In the genomic region with DNA sequence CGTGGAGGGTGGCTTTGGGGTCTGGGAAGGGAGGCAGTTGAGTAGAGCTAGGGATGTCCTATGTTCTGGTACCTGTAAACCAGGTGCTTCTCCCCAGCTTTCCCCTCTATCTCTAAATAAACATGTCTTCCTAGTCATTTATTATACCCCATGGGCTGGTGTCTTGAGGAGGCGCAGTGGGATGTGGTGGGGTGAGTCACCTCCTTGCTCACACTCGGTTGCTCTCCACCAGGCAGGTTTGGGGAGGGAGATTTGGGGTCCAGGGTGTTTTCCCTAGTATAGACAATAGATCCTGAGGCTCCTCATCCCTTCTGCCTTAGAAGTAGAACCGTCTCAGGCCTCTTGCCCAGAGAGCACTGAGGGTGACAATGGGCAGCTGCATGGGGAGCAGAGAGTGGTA, we compare ENCODE assay signal across 15 cellular contexts. TPM values are rescaled to one million over a fixed set of nuclear protein-coding genes. Genes with fewer than 3 reads are reported as not detected.
DNase-seq lines count a peak whose midpoint lies in the region; ATAC-seq and TF ChIP-seq lines count a peak whose summit lies in the region.
"Had no signal": no experiment of that assay in that cellular context is flagged by ENCODE, and none has a peak within 500 bp of the region (broad histone marks: within the 10 kb centered on the region; RNA-seq: fewer than 3 reads in every experiment).

No MANE protein-coding gene starts in this region.

- CTCF ChIA-PET in activated CD8-positive, alpha-beta memory T cell treated with anti-CD3 and anti-CD28 coated beads, Interleukin-2, amount 10 ng/mL, durations not matched to agents 7 days and 5 days (lab: Charles Lee), result interaction anchor here (1.1 to 12.6 kb wide), 4 partner anchors 15 to 211 kb away, joined by 3 to 177 read pairs (median 55); no protein-coding TSS in a partner anchor

- TF ChIP-seq POLR2A in NB4 (IDR thresholded peaks at IDR 0.05; ENCODE audit: extremely low read depth, insufficient read length), result no peak

- TF ChIP-seq CTCF in NB4 (IDR thresholded peaks at IDR 0.05; ENCODE audit: low read depth, low read length) (no peak), progenitor cell of endocrine pancreas (IDR thresholded peaks at IDR 0.05; ENCODE audit: unreplicated experiment) (no peak), glutamatergic neuron (IDR thresholded peaks at IDR 0.05; ENCODE audit: partially characterized antibody, unreplicated experiment) (no peak)

- peak overlapping the region; percentile 89 for H3K4me3 Mint-ChIP-seq in activated CD8-positive, alpha-beta memory T cell treated with anti-CD3 and anti-CD28 coated beads, Interleukin-2, amount 10 ng/mL, durations not matched to agents 7 days and 5 days
- peak overlapping the region; percentile 76 to 82 for H3K4me3 Mint-ChIP-seq in effector memory CD8-positive, alpha-beta T cell
- no peak overlapping the region for H3K4me3 Mint-ChIP-seq in progenitor cell of endocrine pancreas (ENCODE audit: low read depth)
- no peak overlapping the region for H3K4me3 Mint-ChIP-seq in glutamatergic neuron (ENCODE audit: unreplicated experiment)
- H3K4me3 Mint-ChIP-seq: neural crest cell had no signal

- no peak overlapping the region for H3K4me3 ChIP-seq in NB4 (ENCODE audit: low read depth, low read length)
- H3K4me3 ChIP-seq: dorsolateral prefrontal cortex, skin epidermis had no signal

- no peak for ATAC-seq in activated CD8-positive, alpha-beta memory T cell treated with anti-CD3 and anti-CD28 coated beads, Interleukin-2, amount 10 ng/mL, durations not matched to agents 7 days and 5 days
- peak; percentile 22 for ATAC-seq in effector memory CD8-positive, alpha-beta T cell (replicated peaks)

- peaks cover 79% of the 10 kb centered on the region for H3K4me1 Mint-ChIP-seq in activated CD8-positive, alpha-beta memory T cell treated with anti-CD3 and anti-CD28 coated beads, Interleukin-2, amount 10 ng/mL, durations not matched to agents 7 days and 5 days
- H3K4me1 Mint-ChIP-seq in effector memory CD8-positive, alpha-beta T cell (ENCODE audit: low read depth in 2 of 2), result peaks cover 73 to 76% of the 10 kb centered on the region in 2 donors
- H3K4me1 Mint-ChIP-seq in progenitor cell of endocrine pancreas (ENCODE audit: low read depth) (peaks cover 15% of the 10 kb centered on the region), glutamatergic neuron (ENCODE audit: low read depth, unreplicated experiment) (peaks cover 18% of the 10 kb centered on the region)

- peaks cover 3% of the 10 kb centered on the region for H3K27me3 Mint-ChIP-seq in activated CD8-positive, alpha-beta memory T cell treated with anti-CD3 and anti-CD28 coated beads, Interleukin-2, amount 10 ng/mL, durations not matched to agents 7 days and 5 days
- no peaks in the 10 kb centered on the region for H3K27me3 Mint-ChIP-seq in effector memory CD8-positive, alpha-beta T cell
- H3K27me3 Mint-ChIP-seq in progenitor cell of endocrine pancreas (no peaks in the 10 kb centered on the region), glutamatergic neuron (ENCODE audit: unreplicated experiment) (peaks cover 11% of the 10 kb centered on the region)

- peaks cover 78% of the 10 kb centered on the region for H3K36me3 Mint-ChIP-seq in activated CD8-positive, alpha-beta memory T cell treated with anti-CD3 and anti-CD28 coated beads, Interleukin-2, amount 10 ng/mL, durations not matched to agents 7 days and 5 days
- H3K36me3 Mint-ChIP-seq in effector memory CD8-positive, alpha-beta T cell (ENCODE audit: insufficient read depth), result peaks cover 40% of the 10 kb centered on the region
- H3K36me3 Mint-ChIP-seq in progenitor cell of endocrine pancreas (ENCODE audit: insufficient read depth), result no peaks in the 10 kb centered on the region
- H3K36me3 Mint-ChIP-seq in glutamatergic neuron (ENCODE audit: unreplicated experiment), result no peaks in the 10 kb centered on the region

- peak overlapping the region; percentile 87 for H3K27ac Mint-ChIP-seq in activated CD8-positive, alpha-beta memory T cell treated with anti-CD3 and anti-CD28 coated beads, Interleukin-2, amount 10 ng/mL, durations not matched to agents 7 days and 5 days
- peak overlapping the region; percentile 53 to 97 for H3K27ac Mint-ChIP-seq in effector memory CD8-positive, alpha-beta T cell
- H3K27ac Mint-ChIP-seq in progenitor cell of endocrine pancreas (no peak overlapping the region), glutamatergic neuron (ENCODE audit: unreplicated experiment) (no peak overlapping the region)

- H3K9me3 Mint-ChIP-seq in activated CD8-positive, alpha-beta memory T cell treated with anti-CD3 and anti-CD28 coated beads, Interleukin-2, amount 10 ng/mL, durations not matched to agents 7 days and 5 days (ENCODE audit: low read depth), result no peaks in the 10 kb centered on the region
- no peaks in the 10 kb centered on the region for H3K9me3 Mint-ChIP-seq in effector memory CD8-positive, alpha-beta T cell
- H3K9me3 Mint-ChIP-seq in progenitor cell of endocrine pancreas (ENCODE audit: low read depth) (no peaks in the 10 kb centered on the region), glutamatergic neuron (ENCODE audit: unreplicated experiment) (peaks cover 9% of the 10 kb centered on the region)
- H3K9me3 Mint-ChIP-seq: neural crest cell had no signal

- DNase-seq in NB4 (ENCODE audit: low read depth) (peak; percentile 43), progenitor cell of endocrine pancreas (ENCODE audit: low spot score, unreplicated experiment) (no peak), HUDEP-2 (lab: John Stamatoyannopoulos, UW; ENCODE audit: unreplicated experiment in 76 of 76) (no peak), glutamatergic neuron (no peak)
- DNase-seq in activated CD8-positive, alpha-beta memory T cell treated with anti-CD3 and anti-CD28 coated beads, Interleukin-2, amount 10 ng/mL, durations not matched to agents 7 days and 5 days, result peak; percentile 81
- DNase-seq in effector memory CD8-positive, alpha-beta T cell, result no peak
- DNase-seq in stimulated activated CD8-positive, alpha-beta memory T cell treated with anti-CD3 and anti-CD28 coated beads, Interleukin-4, amount 100 ng/mL, for 48 hours, result peak; percentile 74
- DNase-seq: aorta, Calu3, foreskin fibroblast, NCI-H1048 had no signal

RNA-seq across cellular contexts. Expression of gene PSD4, which starts 5.1 kb away (rescaled TPM):
- total RNA-seq in activated CD8-positive, alpha-beta memory T cell treated with anti-CD3 and anti-CD28 coated beads, Interleukin-2, amount 10 ng/mL, durations not matched to agents 7 days and 5 days, result 100 to 1,000 TPM; 314 to 388 TPM
- total RNA-seq in progenitor cell of endocrine pancreas (27.1 and 30.7 TPM in 2 replicates), glutamatergic neuron (ENCODE audit: unreplicated experiment) (1.2 TPM)

RNA-seq across cellular contexts. Expression of gene IL1RN, which starts 51.5 kb away (rescaled TPM):
- total RNA-seq in activated CD8-positive, alpha-beta memory T cell treated with anti-CD3 and anti-CD28 coated beads, Interleukin-2, amount 10 ng/mL, durations not matched to agents 7 days and 5 days, result 1 to 10 TPM; 1.8 TPM
- not detected in 2 replicates for total RNA-seq in progenitor cell of endocrine pancreas
- not detected for total RNA-seq in glutamatergic neuron (ENCODE audit: unreplicated experiment)
- total RNA-seq: NCI-H460, neural crest cell had no signal

Comparison
In these comparisons a context has a peak if more than half of its experiments do, and no peak if none do; other contexts are left out.
1. DNase-seq: peak in NB4 (single experiment), activated CD8-positive, alpha-beta memory T cell treated with anti-CD3 and anti-CD28 coated beads, Interleukin-2, amount 10 ng/mL, durations not matched to agents 7 days and 5 days (single experiment) and stimulated activated CD8-positive, alpha-beta memory T cell treated with anti-CD3 and anti-CD28 coated beads, Interleukin-4, amount 100 ng/mL, for 48 hours (single experiment); none in effector memory CD8-positive, alpha-beta T cell (0 of 3), progenitor cell of endocrine pancreas (single experiment), HUDEP-2 (0 of 76) and glutamatergic neuron (single experiment).
2. H3K27ac Mint-ChIP-seq: peak in activated CD8-positive, alpha-beta memory T cell treated with anti-CD3 and anti-CD28 coated beads, Interleukin-2, amount 10 ng/mL, durations not matched to agents 7 days and 5 days (single experiment) and effector memory CD8-positive, alpha-beta T cell (2 of 2); none in progenitor cell of endocrine pancreas (single experiment) and glutamatergic neuron (single experiment).
3. H3K4me3 Mint-ChIP-seq: peak in activated CD8-positive, alpha-beta memory T cell treated with anti-CD3 and anti-CD28 coated beads, Interleukin-2, amount 10 ng/mL, durations not matched to agents 7 days and 5 days (single experiment) and effector memory CD8-positive, alpha-beta T cell (2 of 2); none in progenitor cell of endocrine pancreas (single experiment) and glutamatergic neuron (single experiment).
4. RNA of gene PSD4, which starts 5.1 kb away (total RNA-seq): 314 to 388 TPM in activated CD8-positive, alpha-beta memory T cell treated with anti-CD3 and anti-CD28 coated beads, Interleukin-2, amount 10 ng/mL, durations not matched to agents 7 days and 5 days and 27.1 to 30.7 TPM in progenitor cell of endocrine pancreas; 1.2 TPM in glutamatergic neuron (single experiment); every median in the first group is over 10 times any median in the second.